11 cellular contexts compared by ENCODE assay signal in the genomic region with DNA sequence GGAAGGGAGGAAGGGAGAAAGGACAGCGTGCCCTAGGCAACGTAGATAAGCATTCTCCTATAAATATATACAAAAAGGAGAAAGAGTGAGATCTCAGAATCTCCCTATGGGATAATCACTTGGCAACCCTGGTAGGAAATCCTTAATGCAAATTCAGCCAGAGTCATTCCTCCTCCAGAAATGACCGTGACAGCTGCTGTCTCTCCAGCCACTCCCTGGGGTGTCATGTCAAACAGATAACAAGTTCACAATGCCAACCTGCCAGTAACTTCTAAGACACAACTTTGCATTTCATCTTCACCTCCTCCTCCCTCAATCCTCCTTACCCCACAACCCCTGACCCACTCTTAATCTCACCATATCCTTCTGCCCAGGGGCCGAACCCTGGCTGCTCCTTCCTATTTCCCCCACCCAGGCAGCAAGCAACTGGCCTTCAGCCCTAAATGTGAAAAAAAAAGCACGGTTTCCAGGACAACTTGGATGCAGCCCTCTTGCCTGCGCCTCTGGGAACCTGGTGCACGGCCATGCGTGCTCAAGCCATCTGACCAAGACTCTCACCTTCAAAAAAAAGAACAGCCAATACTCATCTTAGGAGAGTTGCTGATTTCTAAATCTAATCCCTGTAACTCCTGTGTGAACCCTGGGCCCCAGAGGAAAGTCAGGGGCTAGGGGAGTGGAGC.
"Had no signal": no experiment of that assay in that cellular context is flagged by ENCODE, and none has a peak within 500 bp of the region (broad histone marks: within the 10 kb centered on the region; RNA-seq: fewer than 3 reads in every experiment).

No MANE protein-coding gene starts in this region.

- H3K4me1 ChIP-seq: body of pancreas, psoas muscle had no signal

- H3K4me3 ChIP-seq: body of pancreas, hepatocyte, lung, psoas muscle had no signal

- ATAC-seq: body of pancreas, psoas muscle had no signal

- H3K27me3 ChIP-seq: hepatocyte had no signal

- H2AFZ ChIP-seq: hepatocyte had no signal

- DNase-seq: activated CD4-positive, alpha-beta T cell treated with anti-CD3 and anti-CD28 coated beads, Interleukin-2, amount 50 U/mL, for 1 hour; body of pancreas; foreskin melanocyte; kidney; psoas muscle; stimulated activated CD4-positive, alpha-beta T cell treated with anti-CD3 and anti-CD28 coated beads, Interleukin-2, amount 100 ng/mL, for 48 hours; stimulated activated naive CD4-positive, alpha-beta T cell treated with Interleukin-2 at 50 U/mL for 16 hours; T-helper 2 cell had no signal

- FAIRE-seq: endothelial cell of umbilical vein, kidney had no signal

- H3K79me2 ChIP-seq: hepatocyte had no signal

- H3K27ac ChIP-seq: body of pancreas, hepatocyte, psoas muscle had no signal

- H3K9me3 ChIP-seq: body of pancreas, psoas muscle had no signal

- H3K4me2 ChIP-seq: hepatocyte had no signal
